Comparison of ENCODE assay signal across 24 cellular contexts in genomic region chr3:67642190-67642589, GRCh38. TPM values are rescaled to one million over a fixed set of nuclear protein-coding genes. Genes with fewer than 3 reads are reported as not detected.
A peak's percentile ranks its signal among the peaks of the same experiment; 100 is the strongest.
DNase-seq lines count a peak whose midpoint lies in the region; ATAC-seq, FAIRE-seq and TF ChIP-seq lines count a peak whose summit lies in the region.
"Had no signal": no experiment of that assay in that cellular context is flagged by ENCODE, and none has a peak within 500 bp of the region (broad histone marks: within the 10 kb centered on the region; RNA-seq: fewer than 3 reads in every experiment).

No MANE protein-coding gene starts in this region.

- no peak for ATAC-seq in HepG2
- no peak for ATAC-seq in right lobe of liver
- ATAC-seq in CD4-positive, alpha-beta T cell (ENCODE audit: poor library complexity): no peak
- ATAC-seq in naive thymus-derived CD8-positive, alpha-beta T cell: no peak
- ATAC-seq in HG03175 (IDR thresholded peaks at IDR 0.05; ENCODE audit: unreplicated experiment): no peak
- ATAC-seq: GM12878 had no signal

- H3K27me3 Mint-ChIP-seq in CD4-positive, alpha-beta T cell: no peaks in the 10 kb centered on the region
- no peaks in the 10 kb centered on the region for H3K27me3 Mint-ChIP-seq in naive thymus-derived CD8-positive, alpha-beta T cell
- H3K27me3 Mint-ChIP-seq: CD4-positive, alpha-beta memory T cell; CD8-positive, alpha-beta memory T cell had no signal

- CTCF ChIA-PET in HepG2 (lab: Yijun Ruan, JAX; ENCODE audit: low intra/inter-chr PET ratio, low total read pairs): no interaction called here
- CTCF ChIA-PET in CD4-positive, alpha-beta T cell (lab: Charles Lee): interaction anchor here (1.5 kb wide), 1 partner anchor 25 kb away, joined by 3 read pairs; no protein-coding TSS in a partner anchor

- no peaks in the 10 kb centered on the region for H4K20me1 ChIP-seq in HepG2 (ENCODE audit: insufficient read depth, low read length)
- H4K20me1 ChIP-seq: BLaER1 had no signal

- no peak for TF ChIP-seq CTCF in HepG2 (CRISPR knock-in tag; IDR thresholded peaks at IDR 0.05)
- no peak for TF ChIP-seq CTCF in right lobe of liver (IDR thresholded peaks at IDR 0.05)
- no peak for TF ChIP-seq CTCF in CD4-positive, alpha-beta T cell (IDR thresholded peaks at IDR 0.05)
- no peak for TF ChIP-seq CTCF in breast epithelium (IDR thresholded peaks at IDR 0.05)

- FAIRE-seq in HepG2 (lab: Jason Lieb, UNC): no peak
- FAIRE-seq: A204.1, GM12878, GM12892 had no signal

- peaks cover 91% of the 10 kb centered on the region for H3K4me1 Mint-ChIP-seq in CD4-positive, alpha-beta T cell (ENCODE audit: low read depth)
- H3K4me1 Mint-ChIP-seq in naive thymus-derived CD8-positive, alpha-beta T cell: peaks cover 41 to 90% (median 85%) of the 10 kb centered on the region in 4 donors
- H3K4me1 Mint-ChIP-seq: CD14-positive monocyte had no signal

- no peak overlapping the region for H3K4me3 Mint-ChIP-seq in CD4-positive, alpha-beta T cell
- peak overlapping the region in 1 of 10 donors; percentile 22 for H3K4me3 Mint-ChIP-seq in naive thymus-derived CD8-positive, alpha-beta T cell
- H3K4me3 Mint-ChIP-seq: CD14-positive monocyte; CD8-positive, alpha-beta memory T cell had no signal

- no peak overlapping the region for H2AFZ ChIP-seq in HepG2 (ENCODE audit: low read length)

- no peak overlapping the region for H3K4me3 ChIP-seq in HepG2 (replicated peaks in 1 of 3; ENCODE audit: insufficient read depth in 1 of 3, low read depth in 2 of 3, low read length in 3 of 3)
- no peak overlapping the region for H3K4me3 ChIP-seq in right lobe of liver
- H3K4me3 ChIP-seq in breast epithelium: no peak overlapping the region
- H3K4me3 ChIP-seq: BLaER1, GM12878 had no signal

- no peak for TF ChIP-seq POLR2A in HepG2 (IDR thresholded peaks at IDR 0.05; ENCODE audit: insufficient read depth in 1 of 2, low read depth in 2 of 2, low read length in 2 of 2)
- no peak for TF ChIP-seq POLR2A in right lobe of liver (IDR thresholded peaks at IDR 0.05)
- no peak for TF ChIP-seq POLR2A in breast epithelium (IDR thresholded peaks at IDR 0.05)

- BruUV-seq in HepG2 (replicated peaks; lab: Mats Ljungman, UMichigan): no TSS peak

- no peaks in the 10 kb centered on the region for H3K27me3 ChIP-seq in HepG2 (ENCODE audit: control insufficient read depth in 1 of 2, insufficient read depth in 2 of 2, low read length in 2 of 2)
- no peaks in the 10 kb centered on the region for H3K27me3 ChIP-seq in right lobe of liver
- no peaks in the 10 kb centered on the region for H3K27me3 ChIP-seq in CD4-positive, alpha-beta T cell (ENCODE audit: control insufficient read depth, insufficient read depth, low read length)
- no peaks in the 10 kb centered on the region for H3K27me3 ChIP-seq in breast epithelium
- H3K27me3 ChIP-seq: BE2C, BLaER1 had no signal

- in situ Hi-C loops in HepG2 (cut with HindIII; ENCODE audit: extremely low pct_ligation_motif_present, low pct_unique_long_range_greater_than_20kb): no loop called here

- H3K27ac Mint-ChIP-seq in CD4-positive, alpha-beta T cell: peak overlapping the region; percentile 21
- peak overlapping the region in 7 of 10 donors; percentile 16 to 81 (median 44) for H3K27ac Mint-ChIP-seq in naive thymus-derived CD8-positive, alpha-beta T cell
- H3K27ac Mint-ChIP-seq: CD14-positive monocyte had no signal

- H3K27ac ChIP-seq in HepG2 (ENCODE audit: extremely low read length, insufficient read depth, low read length) (no peak overlapping the region), right lobe of liver (no peak overlapping the region), breast epithelium (no peak overlapping the region)
- H3K27ac ChIP-seq in CD4-positive, alpha-beta T cell (ENCODE audit: low read depth, low read length): no peak overlapping the region
- H3K27ac ChIP-seq: BLaER1 had no signal

- TF ChIP-seq RAD21 in HepG2 (CRISPR knock-in tag; IDR thresholded peaks at IDR 0.05): no peak

- H3K9ac ChIP-seq in HepG2 (ENCODE audit: insufficient read depth, low read depth, low read length): no peak overlapping the region
- H3K9ac ChIP-seq: BLaER1 had no signal

- H3K36me3 ChIP-seq in HepG2 (replicated peaks in 1 of 2; ENCODE audit: control insufficient read depth in 1 of 2, insufficient read depth in 2 of 2, low read length in 2 of 2) (peaks cover 2 to 6% of the 10 kb centered on the region in 2 experiments; a peak in 2 of 5 replicates), right lobe of liver (peaks cover 0 to 3% (median 0%) of the 10 kb centered on the region in 4 donors), breast epithelium (no peaks in the 10 kb centered on the region)
- H3K36me3 ChIP-seq: BE2C had no signal

- WGBS in HepG2 (ENCODE audit: low lambda C conversion rate): 82% methylated on average over 4 of the region's 4 CpGs
- WGBS in right lobe of liver (ENCODE audit: insufficient coverage, low coverage, low lambda C conversion rate, missing lambda C conversion rate): 91% methylated on average over 4 of the region's 4 CpGs

- H3K4me2 ChIP-seq in HepG2 (ENCODE audit: low read depth, low read length): no peak overlapping the region
- H3K4me2 ChIP-seq: BLaER1 had no signal

- peaks cover 21% of the 10 kb centered on the region for H3K79me2 ChIP-seq in HepG2 (ENCODE audit: insufficient read depth, low read length)

- peaks cover 86% of the 10 kb centered on the region for H3K36me3 Mint-ChIP-seq in CD4-positive, alpha-beta T cell (ENCODE audit: low read depth)
- H3K36me3 Mint-ChIP-seq in naive thymus-derived CD8-positive, alpha-beta T cell: peaks cover 0 to 52% (median 28%) of the 10 kb centered on the region in 3 donors

- DNase-seq in HepG2 (ENCODE audit: low spot score) (peak; percentile 23), right lobe of liver (no peak), breast epithelium (ENCODE audit: low spot score in 2 of 2) (no peak)
- no peak for DNase-seq in CD4-positive, alpha-beta T cell
- DNase-seq in naive thymus-derived CD8-positive, alpha-beta T cell: no peak
- DNase-seq: 8988T; ACHN; BE2C; C1 segment of cervical spinal cord; CD4-positive, alpha-beta memory T cell; CD8-positive, alpha-beta memory T cell; COR-L47; DMS 273 treated with DMSO at 0.1 percent for 48 hours; DMS153; DMS79; DND-41; EL; GDM1 had no signal

- TF ChIP-seq EP300 in HepG2 (IDR thresholded peaks at IDR 0.05; ENCODE audit: low read depth in 2 of 2, low read length in 2 of 2) (no peak), HepG2 (CRISPR knock-in tag; IDR thresholded peaks at IDR 0.05; ENCODE audit: borderline replicate concordance) (no peak)

- intact Hi-C loops in HepG2 (cut with micrococcal nuclease; ENCODE audit: unreplicated experiment): no loop called here
- intact Hi-C loops in right lobe of liver (cut with DNase I): no loop called here
- intact Hi-C loops in CD4-positive, alpha-beta T cell (cut with DNase I, micrococcal nuclease): no loop called here
- intact Hi-C loops in breast epithelium (cut with DNase I; ENCODE audit: low total_unique reads): no loop called here

- POLR2A ChIA-PET in HepG2 (lab: Yijun Ruan, JAX): no interaction called here
- POLR2A ChIA-PET in CD4-positive, alpha-beta T cell (lab: Charles Lee): interaction anchor here (2.5 kb wide), 1 partner anchor 13 kb away, joined by 12 read pairs; the partner anchor contains the start of gene SUCLG2
- POLR2A ChIA-PET in naive thymus-derived CD8-positive, alpha-beta T cell (lab: Charles Lee): interaction anchor here (0.6 kb wide), 1 partner anchor 30 kb away, joined by 3 read pairs; no protein-coding TSS in a partner anchor

- H3K9me3 Mint-ChIP-seq in CD4-positive, alpha-beta T cell: no peaks in the 10 kb centered on the region
- no peaks in the 10 kb centered on the region for H3K9me3 Mint-ChIP-seq in naive thymus-derived CD8-positive, alpha-beta T cell
- H3K9me3 Mint-ChIP-seq: CD14-positive monocyte; CD4-positive, alpha-beta memory T cell; CD8-positive, alpha-beta memory T cell had no signal

- peaks cover 28% of the 10 kb centered on the region for H3K4me1 ChIP-seq in HepG2 (ENCODE audit: insufficient read depth, low read length)
- H3K4me1 ChIP-seq in right lobe of liver: peaks cover 0 to 25% (median 9%) of the 10 kb centered on the region in 4 donors
- H3K4me1 ChIP-seq in breast epithelium: no peaks in the 10 kb centered on the region
- H3K4me1 ChIP-seq: BE2C, BLaER1 had no signal

- H3K9me3 ChIP-seq in HepG2 (ENCODE audit: low read length): no peaks in the 10 kb centered on the region
- no peaks in the 10 kb centered on the region for H3K9me3 ChIP-seq in right lobe of liver
- H3K9me3 ChIP-seq in CD4-positive, alpha-beta T cell (ENCODE audit: control insufficient read depth, low read length): no peaks in the 10 kb centered on the region
- no peaks in the 10 kb centered on the region for H3K9me3 ChIP-seq in breast epithelium
- H3K9me3 ChIP-seq: BE2C, BLaER1 had no signal

RNA-seq across cellular contexts. Expression of gene SUCLG2, which starts 12.2 kb away (rescaled TPM):
- total RNA-seq in HepG2 (2016; rRNA removed; fragmentation: Illumina TruSeq; extraction: Trizol) (64.9 and 79.4 TPM in 2 replicates), right lobe of liver (100 to 1,000 TPM; 138 to 167 (median 158) TPM), breast epithelium (10 to 100 TPM; 45.9 to 58.1 (median 52.8) TPM)
- 33.0 and 34.5 TPM in 2 replicates for total RNA-seq in HepG2 (2016; cell fraction: cytosol; rRNA removed; fragmentation: Illumina TruSeq; extraction: Trizol; ENCODE audit: low read depth)
- total RNA-seq in HepG2 (2016; cell fraction: insoluble cytoplasmic fraction; rRNA removed; fragmentation: Illumina TruSeq; extraction: Trizol): 65.0 and 77.2 TPM in 2 replicates
- total RNA-seq in HepG2 (2016; cell fraction: membrane; rRNA removed; fragmentation: Illumina TruSeq; extraction: Trizol): 28.2 and 33.3 TPM in 2 replicates
- 40.6 and 43.6 TPM in 2 replicates for total RNA-seq in HepG2 (2016; cell fraction: nucleus; rRNA removed; fragmentation: Illumina TruSeq; extraction: Trizol)
- polyA plus RNA-seq in HepG2 (2011; rRNA removed): 13.5 and 21.4 TPM in 2 replicates
- polyA plus RNA-seq in HepG2 (2011; cell fraction: cytosol; rRNA removed): 12.9 and 15.9 TPM in 2 replicates
- 3.4 and 4.4 TPM in 2 replicates for polyA plus RNA-seq in HepG2 (2011; cell fraction: nucleus; rRNA removed)
- polyA plus RNA-seq in HepG2 (2012): 27.9 and 45.3 TPM in 2 replicates
- 10.9 and 11.1 TPM in 2 replicates for polyA plus RNA-seq in HepG2 (2016; cell fraction: cytosol; fragmentation: Illumina TruSeq; extraction: Trizol; ENCODE audit: low read depth)
- polyA plus RNA-seq in HepG2 (2016; cell fraction: insoluble cytoplasmic fraction; fragmentation: Illumina TruSeq; extraction: Trizol; ENCODE audit: low read depth): 70.4 and 76.1 TPM in 2 replicates
- polyA plus RNA-seq in HepG2 (2016; cell fraction: membrane; fragmentation: Illumina TruSeq; extraction: Trizol; ENCODE audit: low read depth): 20.7 and 22.2 TPM in 2 replicates
- polyA plus RNA-seq in HepG2 (2016; cell fraction: nucleus; fragmentation: Illumina TruSeq; extraction: Trizol; ENCODE audit: insufficient read depth, low read depth): 25.5 and 26.9 TPM in 2 replicates
- 5.1 and 7.9 TPM in 2 replicates for polyA minus RNA-seq in HepG2 (2011; rRNA and poly(A)+ RNA removed; ENCODE audit: low replicate concordance)
- 20.6 and 21.5 TPM in 2 replicates for polyA minus RNA-seq in HepG2 (2011; cell fraction: cytosol; rRNA and poly(A)+ RNA removed)
- polyA minus RNA-seq in HepG2 (2011; cell fraction: nucleus; rRNA and poly(A)+ RNA removed): 30.3 and 32.4 TPM in 2 replicates
- 10 to 100 TPM; 51.7 to 52.4 TPM for total RNA-seq in CD4-positive, alpha-beta T cell
- total RNA-seq in naive thymus-derived CD8-positive, alpha-beta T cell: 10 to 100 TPM; 62.7 to 64.6 TPM
- 10 to 100 TPM; 79.7 to 93.8 (median 91.4) TPM for polyA plus RNA-seq in naive thymus-derived CD8-positive, alpha-beta T cell
